Comparison of ENCODE assay signal across 8 cellular contexts in genomic region chr6:132566404-132566803, GRCh38. TPM values are rescaled to one million over a fixed set of nuclear protein-coding genes. Genes with fewer than 3 reads are reported as not detected.
"Had no signal": no experiment of that assay in that cellular context is flagged by ENCODE, and none has a peak within 500 bp of the region (broad histone marks: within the 10 kb centered on the region; RNA-seq: fewer than 3 reads in every experiment).

No MANE protein-coding gene starts in this region.

- DNase-seq: GDM1, GF-D8 had no signal

- FAIRE-seq: GM12878, GM12891, GM12892, GM18507, GM19239 had no signal

- ATAC-seq: GM12878 had no signal

- H3K4me3 ChIP-seq: GM12878 had no signal

RNA-seq across cellular contexts. Expression of gene TAAR6, which starts 3.7 kb away (rescaled TPM):
- total RNA-seq: G401, GM12878 had no signal
- polyA plus RNA-seq: GM12878 had no signal

RNA-seq across cellular contexts. Expression of gene TAAR8, which starts 13.9 kb away (rescaled TPM):
- total RNA-seq: G401, GM12878 had no signal
- polyA plus RNA-seq: GM12878 had no signal

RNA-seq across cellular contexts. Expression of gene TAAR5, which starts 23.1 kb away (rescaled TPM):
- total RNA-seq: G401, GM12878 had no signal
- polyA plus RNA-seq: GM12878 had no signal

RNA-seq across cellular contexts. Expression of gene TAAR9, which starts 28.3 kb away (rescaled TPM):
- total RNA-seq: G401, GM12878 had no signal
- polyA plus RNA-seq: GM12878 had no signal
